In genomic region chr11:78061088-78061920, GRCh38 we compare ENCODE assay signal across 14 cellular contexts. TPM values are rescaled to one million over a fixed set of nuclear protein-coding genes. Genes with fewer than 3 reads are reported as not detected.
DNase-seq lines count a peak whose midpoint lies in the region; ATAC-seq, FAIRE-seq and TF ChIP-seq lines count a peak whose summit lies in the region.
"Had no signal": no experiment of that assay in that cellular context is flagged by ENCODE, and none has a peak within 500 bp of the region (broad histone marks: within the 10 kb centered on the region; RNA-seq: fewer than 3 reads in every experiment).

No MANE protein-coding gene starts in this region.

- H3K4me3 Mint-ChIP-seq in activated naive CD8-positive, alpha-beta T cell treated with anti-CD3 and anti-CD28 coated beads for 36 hours = no peak overlapping the region
- no peak overlapping the region for H3K4me3 Mint-ChIP-seq in activated naive CD8-positive, alpha-beta T cell treated with anti-CD3 and anti-CD28 coated beads, Interleukin-2, amount 50 U/mL, for 24 hours
- no peak overlapping the region for H3K4me3 Mint-ChIP-seq in nephron progenitor cell
- H3K4me3 Mint-ChIP-seq in activated T-cell treated with anti-CD3 and anti-CD28 coated beads, Interleukin-2, amount 50 U/mL, for 24 hours = no peak overlapping the region
- H3K4me3 Mint-ChIP-seq: activated T-helper 1 cell treated with anti-CD3 and anti-CD28 coated beads, Interleukin-12 subunit alpha, Interleukin-12 subunit beta, Interleukin-2, Interleukin-4 antibody, amounts not matched to agents 30 ng/mL and 10 ng/mL and 1 ng/mL, durations not matched to agents 14 hours and 24 hours and 36 hours; brain; effector memory CD8-positive, alpha-beta T cell had no signal

- H3K27ac Mint-ChIP-seq in activated naive CD8-positive, alpha-beta T cell treated with anti-CD3 and anti-CD28 coated beads for 36 hours = peak overlapping the region; percentile 8
- H3K27ac Mint-ChIP-seq in activated naive CD8-positive, alpha-beta T cell treated with anti-CD3 and anti-CD28 coated beads, Interleukin-2, amount 50 U/mL, for 24 hours = no peak overlapping the region
- H3K27ac Mint-ChIP-seq in nephron progenitor cell = peak overlapping the region; percentile 83
- no peak overlapping the region for H3K27ac Mint-ChIP-seq in activated T-cell treated with anti-CD3 and anti-CD28 coated beads, Interleukin-2, amount 50 U/mL, for 24 hours
- H3K27ac Mint-ChIP-seq: activated T-helper 1 cell treated with anti-CD3 and anti-CD28 coated beads, Interleukin-12 subunit alpha, Interleukin-12 subunit beta, Interleukin-2, Interleukin-4 antibody, amounts not matched to agents 30 ng/mL and 10 ng/mL and 1 ng/mL, durations not matched to agents 14 hours and 24 hours and 36 hours; brain; effector memory CD8-positive, alpha-beta T cell had no signal

- no peak for DNase-seq in activated naive CD8-positive, alpha-beta T cell treated with anti-CD3 and anti-CD28 coated beads for 36 hours
- no peak for DNase-seq in activated naive CD8-positive, alpha-beta T cell treated with anti-CD3 and anti-CD28 coated beads, Interleukin-2, amount 50 U/mL, for 24 hours
- DNase-seq in cerebellum (ENCODE audit: low spot score) = peak; percentile 80
- DNase-seq in nephron progenitor cell = no peak
- no peak for DNase-seq in urothelium cell line (ENCODE audit: low spot score)
- no peak for DNase-seq in cortex of kidney (lab: John Stamatoyannopoulos, UW)
- DNase-seq in activated T-cell treated with anti-CD3 and anti-CD28 coated beads, Interleukin-2, amount 50 U/mL, for 24 hours = no peak
- DNase-seq: activated CD4-positive, alpha-beta T cell treated with anti-CD3 and anti-CD28 coated beads for 48 hours; effector memory CD8-positive, alpha-beta T cell; NCI-H2081 treated with DMSO at 0.1 percent for 48 hours had no signal

- FAIRE-seq in urothelium cell line (lab: Jason Lieb, UNC) = no peak
- FAIRE-seq: islet of Langerhans had no signal

- no peak for ATAC-seq in activated naive CD8-positive, alpha-beta T cell treated with anti-CD3 and anti-CD28 coated beads, Interleukin-2, amount 50 U/mL, for 24 hours
- no peak for ATAC-seq in HG03432 (IDR thresholded peaks at IDR 0.05; ENCODE audit: unreplicated experiment)
- ATAC-seq: effector memory CD8-positive, alpha-beta T cell had no signal

- no peaks in the 10 kb centered on the region for H3K4me1 Mint-ChIP-seq in activated naive CD8-positive, alpha-beta T cell treated with anti-CD3 and anti-CD28 coated beads for 36 hours
- H3K4me1 Mint-ChIP-seq in activated naive CD8-positive, alpha-beta T cell treated with anti-CD3 and anti-CD28 coated beads, Interleukin-2, amount 50 U/mL, for 24 hours = no peaks in the 10 kb centered on the region
- H3K4me1 Mint-ChIP-seq in nephron progenitor cell = peaks cover 29% of the 10 kb centered on the region
- H3K4me1 Mint-ChIP-seq in activated T-cell treated with anti-CD3 and anti-CD28 coated beads, Interleukin-2, amount 50 U/mL, for 24 hours (ENCODE audit: low read depth) = no peaks in the 10 kb centered on the region
- H3K4me1 Mint-ChIP-seq: brain had no signal

- no peaks in the 10 kb centered on the region for H3K9me3 Mint-ChIP-seq in activated naive CD8-positive, alpha-beta T cell treated with anti-CD3 and anti-CD28 coated beads for 36 hours
- H3K9me3 Mint-ChIP-seq in activated naive CD8-positive, alpha-beta T cell treated with anti-CD3 and anti-CD28 coated beads, Interleukin-2, amount 50 U/mL, for 24 hours = no peaks in the 10 kb centered on the region
- no peaks in the 10 kb centered on the region for H3K9me3 Mint-ChIP-seq in nephron progenitor cell
- no peaks in the 10 kb centered on the region for H3K9me3 Mint-ChIP-seq in activated T-cell treated with anti-CD3 and anti-CD28 coated beads, Interleukin-2, amount 50 U/mL, for 24 hours
- H3K9me3 Mint-ChIP-seq: activated T-helper 1 cell treated with anti-CD3 and anti-CD28 coated beads, Interleukin-12 subunit alpha, Interleukin-12 subunit beta, Interleukin-2, Interleukin-4 antibody, amounts not matched to agents 30 ng/mL and 10 ng/mL and 1 ng/mL, durations not matched to agents 14 hours and 24 hours and 36 hours; brain; effector memory CD8-positive, alpha-beta T cell had no signal

- H3K27me3 Mint-ChIP-seq in activated naive CD8-positive, alpha-beta T cell treated with anti-CD3 and anti-CD28 coated beads for 36 hours = no peaks in the 10 kb centered on the region
- H3K27me3 Mint-ChIP-seq in activated naive CD8-positive, alpha-beta T cell treated with anti-CD3 and anti-CD28 coated beads, Interleukin-2, amount 50 U/mL, for 24 hours = no peaks in the 10 kb centered on the region
- no peaks in the 10 kb centered on the region for H3K27me3 Mint-ChIP-seq in nephron progenitor cell (ENCODE audit: low read depth, poor library complexity)
- H3K27me3 Mint-ChIP-seq in activated T-cell treated with anti-CD3 and anti-CD28 coated beads, Interleukin-2, amount 50 U/mL, for 24 hours = no peaks in the 10 kb centered on the region
- H3K27me3 Mint-ChIP-seq: brain; effector memory CD8-positive, alpha-beta T cell had no signal

- H3K36me3 Mint-ChIP-seq in activated naive CD8-positive, alpha-beta T cell treated with anti-CD3 and anti-CD28 coated beads for 36 hours = peaks cover 1% of the 10 kb centered on the region
- no peaks in the 10 kb centered on the region for H3K36me3 Mint-ChIP-seq in activated naive CD8-positive, alpha-beta T cell treated with anti-CD3 and anti-CD28 coated beads, Interleukin-2, amount 50 U/mL, for 24 hours (ENCODE audit: low read depth)
- H3K36me3 Mint-ChIP-seq in nephron progenitor cell (ENCODE audit: low read depth) = peaks cover under 1% of the 10 kb centered on the region
- no peaks in the 10 kb centered on the region for H3K36me3 Mint-ChIP-seq in activated T-cell treated with anti-CD3 and anti-CD28 coated beads, Interleukin-2, amount 50 U/mL, for 24 hours (ENCODE audit: low read depth)

- TF ChIP-seq CTCF in nephron progenitor cell (IDR thresholded peaks at IDR 0.05) = no peak

RNA-seq across cellular contexts. Expression of gene THRSP, which starts 2.4 kb away (rescaled TPM):
- not detected for total RNA-seq in activated naive CD8-positive, alpha-beta T cell treated with anti-CD3 and anti-CD28 coated beads for 36 hours
- total RNA-seq in cerebellum = 0.45 TPM
- total RNA-seq: activated T-helper 1 cell treated with anti-CD3 and anti-CD28 coated beads, Interleukin-12 subunit alpha, Interleukin-12 subunit beta, Interleukin-2, Interleukin-4 antibody, amounts not matched to agents 30 ng/mL and 10 ng/mL and 1 ng/mL, durations not matched to agents 14 hours and 24 hours and 36 hours had no signal

RNA-seq across cellular contexts. Expression of gene NDUFC2, which starts 18.4 kb away (rescaled TPM):
- total RNA-seq in activated naive CD8-positive, alpha-beta T cell treated with anti-CD3 and anti-CD28 coated beads for 36 hours = 100 to 1,000 TPM; 196 to 211 TPM
- total RNA-seq in cerebellum = 83.9 TPM

RNA-seq across cellular contexts. Expression of gene KCTD14, which starts 38.2 kb away (rescaled TPM):
- under 1 TPM; 0.12 to 0.50 TPM for total RNA-seq in activated naive CD8-positive, alpha-beta T cell treated with anti-CD3 and anti-CD28 coated beads for 36 hours
- total RNA-seq in cerebellum = 2.8 TPM

Comparison
In these comparisons a context has a peak if more than half of its experiments do, and no peak if none do; other contexts are left out.
1. H3K27ac Mint-ChIP-seq: peak in activated naive CD8-positive, alpha-beta T cell treated with anti-CD3 and anti-CD28 coated beads for 36 hours (single experiment) and nephron progenitor cell (single experiment); none in activated naive CD8-positive, alpha-beta T cell treated with anti-CD3 and anti-CD28 coated beads, Interleukin-2, amount 50 U/mL, for 24 hours (single experiment) and activated T-cell treated with anti-CD3 and anti-CD28 coated beads, Interleukin-2, amount 50 U/mL, for 24 hours (single experiment).